ENCODE assay signal across 23 cellular contexts in the genomic region with DNA sequence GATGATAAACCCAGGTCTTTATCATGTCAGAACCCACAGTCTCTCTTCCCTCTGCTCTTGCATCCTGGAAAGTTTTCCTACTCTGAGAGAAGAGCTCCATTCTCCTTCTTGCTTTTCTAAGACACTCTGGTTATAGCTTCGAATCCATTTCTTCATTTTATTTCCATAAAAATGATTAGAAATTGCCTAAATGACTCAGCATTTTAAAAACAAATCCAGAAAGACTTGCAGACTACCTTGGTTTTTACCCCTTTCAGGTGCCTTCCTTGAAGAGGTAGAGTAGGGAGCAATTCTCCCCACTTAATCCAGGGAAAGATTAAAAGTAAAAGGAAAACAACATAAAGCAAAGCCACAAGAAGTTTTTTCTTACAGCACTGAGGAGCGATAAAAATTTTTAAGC.
"Had no signal": no experiment of that assay in that cellular context is flagged by ENCODE, and none has a peak within 500 bp of the region (broad histone marks: within the 10 kb centered on the region; RNA-seq: fewer than 3 reads in every experiment).

No MANE protein-coding gene starts in this region.

- H3K27ac ChIP-seq: coronary artery, dorsolateral prefrontal cortex, esophagus muscularis mucosa, gastrocnemius medialis, heart right ventricle, left lung, lower lobe of right lung had no signal

- H3K4me1 ChIP-seq: esophagus muscularis mucosa, gastrocnemius medialis, heart right ventricle, left lung had no signal

- H3K36me3 ChIP-seq: esophagus muscularis mucosa, gastrocnemius medialis, heart right ventricle, left lung, lower lobe of right lung had no signal

- H3K9me3 ChIP-seq: esophagus muscularis mucosa, gastrocnemius medialis, lower lobe of right lung, mucosa of descending colon had no signal

- H3K27me3 ChIP-seq: dorsolateral prefrontal cortex, esophagus muscularis mucosa, gastrocnemius medialis, heart right ventricle, left lung had no signal

- ATAC-seq: gastrocnemius medialis; heart right ventricle; left cardiac atrium; left lung; left ventricle myocardium superior; lower lobe of right lung; mucosa of descending colon; naive thymus-derived CD8-positive, alpha-beta T cell had no signal

- H3K4me3 ChIP-seq: coronary artery, dorsolateral prefrontal cortex, esophagus muscularis mucosa, gastrocnemius medialis, heart right ventricle, left lung, lower lobe of right lung, mucosa of descending colon had no signal

- DNase-seq: dermis blood vessel endothelial cell; dorsolateral prefrontal cortex; effector CD4-positive, alpha-beta T cell; effector memory CD4-positive, alpha-beta T cell; foreskin melanocyte; gastrocnemius medialis; glutamatergic neuron; head of caudate nucleus; heart right ventricle; hippocampal formation; left cardiac atrium; left lung; left ventricle myocardium superior; lower lobe of right lung; mesenchymal stem cell; mucosa of descending colon; naive B cell; naive thymus-derived CD8-positive, alpha-beta T cell had no signal

- FAIRE-seq: endothelial cell of umbilical vein, islet of Langerhans, keratinocyte had no signal
